In the genomic region with DNA sequence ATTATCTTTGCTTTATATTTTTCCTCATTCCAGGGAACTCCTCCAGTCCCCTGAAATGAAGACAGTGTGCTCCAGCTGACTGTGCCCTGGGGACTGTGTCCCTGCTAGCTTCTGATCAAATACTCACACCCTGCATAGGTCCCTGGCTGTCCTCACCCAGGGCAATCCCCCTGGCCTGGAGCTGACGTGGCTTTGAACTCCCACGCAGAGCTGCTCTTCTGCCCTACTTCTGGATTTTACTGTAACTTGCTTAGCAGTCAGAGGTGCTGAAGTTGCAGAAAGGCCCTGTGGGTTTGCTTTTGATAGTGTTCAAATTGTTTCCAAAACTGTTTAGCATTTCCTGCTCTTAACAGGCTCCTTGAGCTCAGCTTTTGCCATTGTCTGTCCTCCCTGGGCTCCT, we compare ENCODE assay signal across 11 cellular contexts.
DNase-seq lines count a peak whose midpoint lies in the region; ATAC-seq and TF ChIP-seq lines count a peak whose summit lies in the region.
"Had no signal": no experiment of that assay in that cellular context is flagged by ENCODE, and none has a peak within 500 bp of the region (broad histone marks: within the 10 kb centered on the region; RNA-seq: fewer than 3 reads in every experiment).

No MANE protein-coding gene starts in this region.

- H3K36me3 ChIP-seq in SK-N-SH (replicated peaks in 1 of 2; ENCODE audit: control insufficient read depth in 1 of 2, insufficient read depth in 2 of 2, low read length in 1 of 2) = peaks cover 0 to 2% of the 10 kb centered on the region in 2 experiments
- no peaks in the 10 kb centered on the region for H3K36me3 ChIP-seq in psoas muscle (ENCODE audit: insufficient read depth in 1 of 2, low read depth in 1 of 2)

- no peaks in the 10 kb centered on the region for H3K9me2 ChIP-seq in SK-N-SH

- DNase-seq in SK-N-SH (no peak), islet precursor cell (peak; percentile 52), DMS79 treated with DMSO at 0.1 percent for 48 hours (lab: John Stamatoyannopoulos, UW) (no peak), NCI-H146 (lab: John Stamatoyannopoulos, UW) (no peak), psoas muscle (no peak)
- DNase-seq in activated CD8-positive, alpha-beta memory T cell treated with anti-CD3 and anti-CD28 coated beads, Interleukin-2, amount 10 ng/mL, durations not matched to agents 7 days and 5 days = peak; percentile 57
- DNase-seq: NCI-H2107 had no signal

- H3K9ac ChIP-seq in SK-N-SH = no peak overlapping the region

- intact Hi-C loops in psoas muscle (cut with DNase I) = no loop called here

- TF ChIP-seq EP300 in SK-N-SH (IDR thresholded peaks at IDR 0.05; ENCODE audit: borderline replicate concordance in 1 of 2, low read depth in 1 of 2, low read length in 1 of 2) = no peak

- CTCF ChIA-PET in SK-N-SH (lab: Yijun Ruan, JAX) = no interaction called here
- CTCF ChIA-PET in activated CD8-positive, alpha-beta memory T cell treated with anti-CD3 and anti-CD28 coated beads, Interleukin-2, amount 10 ng/mL, durations not matched to agents 7 days and 5 days (lab: Charles Lee) = interaction anchor here (1.1 to 1.4 kb wide), 2 partner anchors 19 to 102 kb away, joined by 3 to 5 read pairs; no protein-coding TSS in a partner anchor

- no peak for TF ChIP-seq RAD21 in SK-N-SH (IDR thresholded peaks at IDR 0.05; ENCODE audit: low read length)

- H3K27me3 ChIP-seq in SK-N-SH (ENCODE audit: insufficient read depth) (no peaks in the 10 kb centered on the region), psoas muscle (ENCODE audit: insufficient read depth in 3 of 3, low read length in 2 of 3) (no peaks in the 10 kb centered on the region)

- no peaks in the 10 kb centered on the region for H4K20me1 ChIP-seq in SK-N-SH (ENCODE audit: insufficient read depth)

- no peak overlapping the region for H3K4me3 Mint-ChIP-seq in activated CD8-positive, alpha-beta memory T cell treated with anti-CD3 and anti-CD28 coated beads, Interleukin-2, amount 10 ng/mL, durations not matched to agents 7 days and 5 days
- H3K4me3 Mint-ChIP-seq in stimulated activated memory B cell treated with anti-CD40 and anti-IgM and Interleukin-4, amounts not matched to agents 10 μg/mL and 1 μg/mL and 100 μg/mL, for 72 hours = no peak overlapping the region
- H3K4me3 Mint-ChIP-seq: brain had no signal

- peaks cover 0 to 3% of the 10 kb centered on the region in 2 experiments; a peak in 2 of 4 replicates for H3K4me1 ChIP-seq in SK-N-SH (ENCODE audit: control insufficient read depth in 1 of 2, insufficient read depth in 2 of 2, low read depth in 1 of 2, low read length in 1 of 2)
- H3K4me1 ChIP-seq in psoas muscle = no peaks in the 10 kb centered on the region

- peaks cover 11% of the 10 kb centered on the region for H3K4me1 Mint-ChIP-seq in activated CD8-positive, alpha-beta memory T cell treated with anti-CD3 and anti-CD28 coated beads, Interleukin-2, amount 10 ng/mL, durations not matched to agents 7 days and 5 days
- peaks cover 13% of the 10 kb centered on the region for H3K4me1 Mint-ChIP-seq in stimulated activated memory B cell treated with anti-CD40 and anti-IgM and Interleukin-4, amounts not matched to agents 10 μg/mL and 1 μg/mL and 100 μg/mL, for 72 hours
- H3K4me1 Mint-ChIP-seq: brain had no signal

- H3K4me2 ChIP-seq in SK-N-SH = no peak overlapping the region

- no peak overlapping the region for H3K4me3 ChIP-seq in SK-N-SH (ENCODE audit: low read depth in 2 of 2, low read length in 1 of 2)
- H3K4me3 ChIP-seq in psoas muscle = no peak overlapping the region

- H3K9me3 ChIP-seq in SK-N-SH (no peaks in the 10 kb centered on the region), psoas muscle (no peaks in the 10 kb centered on the region)

- POLR2A ChIA-PET in SK-N-SH (lab: Yijun Ruan, JAX) = no interaction called here

- H3K36me3 Mint-ChIP-seq in activated CD8-positive, alpha-beta memory T cell treated with anti-CD3 and anti-CD28 coated beads, Interleukin-2, amount 10 ng/mL, durations not matched to agents 7 days and 5 days = peaks cover 6% of the 10 kb centered on the region
- H3K36me3 Mint-ChIP-seq in stimulated activated memory B cell treated with anti-CD40 and anti-IgM and Interleukin-4, amounts not matched to agents 10 μg/mL and 1 μg/mL and 100 μg/mL, for 72 hours = no peaks in the 10 kb centered on the region
- H3K36me3 Mint-ChIP-seq: brain had no signal

- no peaks in the 10 kb centered on the region for H3F3A ChIP-seq in SK-N-SH (replicated peaks; ENCODE audit: insufficient read depth)

- no peak overlapping the region for H3K27ac ChIP-seq in SK-N-SH (ENCODE audit: low read depth in 2 of 2, low read length in 1 of 2)
- H3K27ac ChIP-seq in psoas muscle = no peak overlapping the region
- H3K27ac ChIP-seq: 22Rv1 had no signal

- H3K27me3 Mint-ChIP-seq in activated CD8-positive, alpha-beta memory T cell treated with anti-CD3 and anti-CD28 coated beads, Interleukin-2, amount 10 ng/mL, durations not matched to agents 7 days and 5 days = peaks cover 40% of the 10 kb centered on the region
- H3K27me3 Mint-ChIP-seq in stimulated activated memory B cell treated with anti-CD40 and anti-IgM and Interleukin-4, amounts not matched to agents 10 μg/mL and 1 μg/mL and 100 μg/mL, for 72 hours = peaks cover 9% of the 10 kb centered on the region

- no peaks in the 10 kb centered on the region for H3K9me3 Mint-ChIP-seq in activated CD8-positive, alpha-beta memory T cell treated with anti-CD3 and anti-CD28 coated beads, Interleukin-2, amount 10 ng/mL, durations not matched to agents 7 days and 5 days (ENCODE audit: low read depth)
- H3K9me3 Mint-ChIP-seq in stimulated activated memory B cell treated with anti-CD40 and anti-IgM and Interleukin-4, amounts not matched to agents 10 μg/mL and 1 μg/mL and 100 μg/mL, for 72 hours = no peaks in the 10 kb centered on the region

- peak overlapping the region; percentile 22 for H3K27ac Mint-ChIP-seq in activated CD8-positive, alpha-beta memory T cell treated with anti-CD3 and anti-CD28 coated beads, Interleukin-2, amount 10 ng/mL, durations not matched to agents 7 days and 5 days
- peak overlapping the region; percentile 41 for H3K27ac Mint-ChIP-seq in stimulated activated memory B cell treated with anti-CD40 and anti-IgM and Interleukin-4, amounts not matched to agents 10 μg/mL and 1 μg/mL and 100 μg/mL, for 72 hours
- H3K27ac Mint-ChIP-seq: brain had no signal

- no peaks in the 10 kb centered on the region for H3K79me2 ChIP-seq in SK-N-SH (ENCODE audit: insufficient read depth)

- WGBS in SK-N-SH (ENCODE audit: low lambda C conversion rate) = 88% methylated on average over 2 of the region's 2 CpGs
- WGBS in psoas muscle, 3 donors = 31 to 59% (median 47%) methylated on average over 2 of the region's 2 CpGs

- no peak overlapping the region for H2AFZ ChIP-seq in SK-N-SH (ENCODE audit: low read depth)

- ATAC-seq in SK-N-SH treated with all-trans-retinoic acid at 6 μM for 48 hours (peak; percentile 41), psoas muscle (no peak)
- peak; percentile 64 for ATAC-seq in activated CD8-positive, alpha-beta memory T cell treated with anti-CD3 and anti-CD28 coated beads, Interleukin-2, amount 10 ng/mL, durations not matched to agents 7 days and 5 days
- peak; percentile 90 for ATAC-seq in stimulated activated memory B cell treated with anti-CD40 and anti-IgM and Interleukin-4, amounts not matched to agents 10 μg/mL and 1 μg/mL and 100 μg/mL, for 72 hours

- TF ChIP-seq CTCF in SK-N-SH (IDR thresholded peaks at IDR 0.05) (no peak), psoas muscle (IDR thresholded peaks at IDR 0.05) (no peak)

TF ChIP-seq in SK-N-SH treated with all-trans-retinoic acid at 6 μM for 48 hours, 23 proteins besides CTCF, POLR2A, EP300 and RAD21 (continues in another document):
- TF ChIP-seq TOX (CRISPR knock-in tag; IDR thresholded peaks at IDR 0.05; ENCODE audit: borderline replicate concordance) = no peak
- TF ChIP-seq, protein P1, sequence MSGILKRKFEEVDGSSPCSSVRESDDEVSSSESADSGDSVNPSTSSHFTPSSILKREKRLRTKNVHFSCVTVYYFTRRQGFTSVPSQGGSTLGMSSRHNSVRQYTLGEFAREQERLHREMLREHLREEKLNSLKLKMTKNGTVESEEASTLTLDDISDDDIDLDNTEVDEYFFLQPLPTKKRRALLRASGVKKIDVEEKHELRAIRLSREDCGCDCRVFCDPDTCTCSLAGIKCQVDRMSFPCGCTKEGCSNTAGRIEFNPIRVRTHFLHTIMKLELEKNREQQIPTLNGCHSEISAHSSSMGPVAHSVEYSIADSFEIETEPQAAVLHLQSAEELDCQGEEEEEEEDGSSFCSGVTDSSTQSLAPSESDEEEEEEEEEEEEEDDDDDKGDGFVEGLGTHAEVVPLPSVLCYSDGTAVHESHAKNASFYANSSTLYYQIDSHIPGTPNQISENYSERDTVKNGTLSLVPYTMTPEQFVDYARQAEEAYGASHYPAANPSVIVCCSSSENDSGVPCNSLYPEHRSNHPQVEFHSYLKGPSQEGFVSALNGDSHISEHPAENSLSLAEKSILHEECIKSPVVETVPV (CRISPR knock-in tag; IDR thresholded peaks at IDR 0.05) = no peak

TF ChIP-seq in SK-N-SH, 30 proteins besides CTCF, POLR2A, EP300 and RAD21 (continues in another document):
- TF ChIP-seq MXI1 (IDR thresholded peaks at IDR 0.05; ENCODE audit: low read depth, low read length) (no peak), JUND (IDR thresholded peaks at IDR 0.05) (no peak), SIN3A (IDR thresholded peaks at IDR 0.05; ENCODE audit: borderline replicate concordance, low read depth, low read length) (no peak), EZH2phosphoT487 (IDR thresholded peaks at IDR 0.05; ENCODE audit: borderline replicate concordance, low read depth) (no peak), SMC3 (IDR thresholded peaks at IDR 0.05; ENCODE audit: low read depth, low read length) (no peak), POLR2AphosphoS5 (IDR thresholded peaks at IDR 0.05; ENCODE audit: low read depth, low read length) (no peak), TCF12 (IDR thresholded peaks at IDR 0.05) (no peak), FOXM1 (IDR thresholded peaks at IDR 0.05; ENCODE audit: low read depth) (no peak), NRF1 (IDR thresholded peaks at IDR 0.05; ENCODE audit: low read depth, low read length) (no peak)
- TF ChIP-seq, protein P2, sequence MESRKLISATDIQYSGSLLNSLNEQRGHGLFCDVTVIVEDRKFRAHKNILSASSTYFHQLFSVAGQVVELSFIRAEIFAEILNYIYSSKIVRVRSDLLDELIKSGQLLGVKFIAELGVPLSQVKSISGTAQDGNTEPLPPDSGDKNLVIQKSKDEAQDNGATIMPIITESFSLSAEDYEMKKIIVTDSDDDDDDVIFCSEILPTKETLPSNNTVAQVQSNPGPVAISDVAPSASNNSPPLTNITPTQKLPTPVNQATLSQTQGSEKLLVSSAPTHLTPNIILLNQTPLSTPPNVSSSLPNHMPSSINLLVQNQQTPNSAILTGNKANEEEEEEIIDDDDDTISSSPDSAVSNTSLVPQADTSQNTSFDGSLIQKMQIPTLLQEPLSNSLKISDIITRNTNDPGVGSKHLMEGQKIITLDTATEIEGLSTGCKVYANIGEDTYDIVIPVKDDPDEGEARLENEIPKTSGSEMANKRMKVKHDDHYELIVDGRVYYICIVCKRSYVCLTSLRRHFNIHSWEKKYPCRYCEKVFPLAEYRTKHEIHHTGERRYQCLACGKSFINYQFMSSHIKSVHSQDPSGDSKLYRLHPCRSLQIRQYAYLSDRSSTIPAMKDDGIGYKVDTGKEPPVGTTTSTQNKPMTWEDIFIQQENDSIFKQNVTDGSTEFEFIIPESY (IDR thresholded peaks at IDR 0.05; ENCODE audit: borderline replicate concordance, low read depth) = no peak

Comparison
In these comparisons a context has a peak if more than half of its experiments do, and no peak if none do; other contexts are left out.
1. ATAC-seq: peak in SK-N-SH treated with all-trans-retinoic acid at 6 μM for 48 hours (single experiment), activated CD8-positive, alpha-beta memory T cell treated with anti-CD3 and anti-CD28 coated beads, Interleukin-2, amount 10 ng/mL, durations not matched to agents 7 days and 5 days (single experiment) and stimulated activated memory B cell treated with anti-CD40 and anti-IgM and Interleukin-4, amounts not matched to agents 10 μg/mL and 1 μg/mL and 100 μg/mL, for 72 hours (single experiment); none in psoas muscle (0 of 4).
2. DNase-seq: peak in activated CD8-positive, alpha-beta memory T cell treated with anti-CD3 and anti-CD28 coated beads, Interleukin-2, amount 10 ng/mL, durations not matched to agents 7 days and 5 days (single experiment) and islet precursor cell (single experiment); none in SK-N-SH (single experiment), DMS79 treated with DMSO at 0.1 percent for 48 hours (single experiment), NCI-H146 (single experiment) and psoas muscle (0 of 2).